Comparison of ENCODE assay signal across 26 cellular contexts in genomic region chr10:130036296-130037065, GRCh38.
DNase-seq lines count a peak whose midpoint lies in the region; ATAC-seq, FAIRE-seq and TF ChIP-seq lines count a peak whose summit lies in the region.
"Had no signal": no experiment of that assay in that cellular context is flagged by ENCODE, and none has a peak within 500 bp of the region (broad histone marks: within the 10 kb centered on the region; RNA-seq: fewer than 3 reads in every experiment).

No MANE protein-coding gene starts in this region.

- WGBS in right lobe of liver (ENCODE audit: insufficient coverage, low coverage, low lambda C conversion rate, missing lambda C conversion rate), result 78% methylated on average over 5 of the region's 13 CpGs
- WGBS in HepG2 (ENCODE audit: low lambda C conversion rate), result 0% methylated on average over 3 of the region's 13 CpGs
- WGBS in H1 (ENCODE audit: extremely low coverage in 1 of 2, insufficient coverage in 1 of 2, insufficient read length in 1 of 2, insufficient replicate concordance in 2 of 2, low coverage in 1 of 2, low lambda C conversion rate in 2 of 2, missing lambda C conversion rate in 1 of 2), 2 experiments, result 90% methylated on average over 13 of the region's 13 CpGs; no CpG with 5 or more reads in 1 of the 2 experiments
- no CpG with 5 or more reads among the region's 13 CpGs for WGBS in neuronal stem cell (ENCODE audit: extremely low coverage in 2 of 2, insufficient read length in 2 of 2, insufficient replicate concordance in 1 of 2), 2 donors

- H3K79me1 ChIP-seq in H1 (ENCODE audit: low read depth, low read length) (no peaks in the 10 kb centered on the region), neuronal stem cell (ENCODE audit: low read depth, low read length) (no peaks in the 10 kb centered on the region)

- ATAC-seq in right lobe of liver (peak in 1 of 4 donors; percentile 18), HepG2 (no peak), HG03565 (IDR thresholded peaks at IDR 0.05; ENCODE audit: unreplicated experiment) (no peak), HG03196 (IDR thresholded peaks at IDR 0.05; ENCODE audit: unreplicated experiment) (no peak)
- no peak for ATAC-seq in activated T-helper 17 cell treated with anti-CD3 and anti-CD28 coated beads, Interleukin-2, amount 50 U/mL, for 72 hours (replicated peaks)
- ATAC-seq: PC-3 had no signal

- H3K4me1 ChIP-seq in right lobe of liver, result no peaks in the 10 kb centered on the region
- no peaks in the 10 kb centered on the region for H3K4me1 ChIP-seq in HepG2 (ENCODE audit: insufficient read depth, low read length)
- no peaks in the 10 kb centered on the region for H3K4me1 ChIP-seq in H1 (replicated peaks in 1 of 4; ENCODE audit: control insufficient read depth in 3 of 4, insufficient read depth in 4 of 4, low read length in 3 of 4)
- no peaks in the 10 kb centered on the region for H3K4me1 ChIP-seq in neuronal stem cell (ENCODE audit: control insufficient read depth in 2 of 2, insufficient read depth in 1 of 2, low read depth in 1 of 2, low read length in 2 of 2)
- H3K4me1 ChIP-seq: HAP-1, SJSA1 had no signal

- H3K9me3 ChIP-seq in right lobe of liver (no peaks in the 10 kb centered on the region), HepG2 (ENCODE audit: low read length) (no peaks in the 10 kb centered on the region), H1 (ENCODE audit: insufficient read depth in 2 of 2, low read depth in 1 of 2, low read length in 1 of 2) (no peaks in the 10 kb centered on the region), neuronal stem cell (replicated peaks in 1 of 2; ENCODE audit: control insufficient read depth in 2 of 2, insufficient read depth in 1 of 2, low read depth in 1 of 2, low read length in 2 of 2) (no peaks in the 10 kb centered on the region)
- H3K9me3 ChIP-seq: HAP-1, SJSA1 had no signal

- H4K20me1 ChIP-seq in HepG2 (ENCODE audit: insufficient read depth, low read length) (no peaks in the 10 kb centered on the region), H1 (replicated peaks in 1 of 2; ENCODE audit: control insufficient read depth in 1 of 2, insufficient read depth in 2 of 2, low read length in 2 of 2) (no peaks in the 10 kb centered on the region)
- H4K20me1 ChIP-seq: BLaER1 had no signal

- H3K4me2 ChIP-seq in HepG2 (ENCODE audit: low read depth, low read length), result no peak overlapping the region
- H3K4me2 ChIP-seq in H1 (ENCODE audit: insufficient read depth in 1 of 2, low read depth in 2 of 2, low read length in 2 of 2), result no peak overlapping the region
- no peak overlapping the region for H3K4me2 ChIP-seq in neuronal stem cell (ENCODE audit: insufficient read depth, low read length, poor library complexity, severe bottlenecking)
- H3K4me2 ChIP-seq: BLaER1 had no signal

- H2BK20ac ChIP-seq in H1 (ENCODE audit: low read length), result no peak overlapping the region

- intact Hi-C loops in right lobe of liver (cut with DNase I), result no loop called here
- intact Hi-C loops in HepG2 (cut with micrococcal nuclease; ENCODE audit: unreplicated experiment), result no loop called here

- H3K79me2 ChIP-seq in HepG2 (ENCODE audit: insufficient read depth, low read length) (no peaks in the 10 kb centered on the region), H1 (ENCODE audit: control insufficient read depth in 1 of 2, insufficient read depth in 2 of 2, low read length in 2 of 2) (no peaks in the 10 kb centered on the region)

- no peak for TF ChIP-seq POLR2A in right lobe of liver (IDR thresholded peaks at IDR 0.05)
- TF ChIP-seq POLR2A in HepG2 (IDR thresholded peaks at IDR 0.05; ENCODE audit: insufficient read depth in 1 of 2, low read depth in 2 of 2, low read length in 2 of 2), result no peak
- TF ChIP-seq POLR2A in H1 (IDR thresholded peaks at IDR 0.05; ENCODE audit: control extremely low read depth in 1 of 2, low read depth in 2 of 2, low read length in 2 of 2), result no peak

- H2AK5ac ChIP-seq in H1 (ENCODE audit: low read depth, low read length), result no peak overlapping the region
- no peak overlapping the region for H2AK5ac ChIP-seq in neuronal stem cell (ENCODE audit: low read depth, low read length)

- no peaks in the 10 kb centered on the region for H3K36me3 Mint-ChIP-seq in activated T-helper 17 cell treated with anti-CD3 and anti-CD28 coated beads, Interleukin-2, amount 50 U/mL, for 72 hours (ENCODE audit: low read depth)
- H3K36me3 Mint-ChIP-seq: CD4-positive, CD25-positive, alpha-beta regulatory T cell had no signal

- no peak for TF ChIP-seq RAD21 in HepG2 (CRISPR knock-in tag; IDR thresholded peaks at IDR 0.05)
- TF ChIP-seq RAD21 in H1 (IDR thresholded peaks at IDR 0.05 in 1 of 2, conservative IDR thresholded peaks at IDR 0.05 in 1 of 2; ENCODE audit: low read depth in 2 of 2, low read length in 2 of 2), result peak in 1 of 2 experiments; percentile 12; a peak in 1 of 4 replicates

- H3K23ac ChIP-seq in H1 (ENCODE audit: insufficient read length) (no peak overlapping the region), neuronal stem cell (ENCODE audit: low read depth, low read length, poor library complexity) (peak overlapping the region; percentile 52)

- no peak overlapping the region for H4K91ac ChIP-seq in H1 (replicated peaks; ENCODE audit: insufficient read length, low read length)
- H4K91ac ChIP-seq in neuronal stem cell (ENCODE audit: low read depth, low read length, poor library complexity), result peak overlapping the region; percentile 32

- H3K9ac ChIP-seq in HepG2 (ENCODE audit: insufficient read depth, low read depth, low read length), result no peak overlapping the region
- no peak overlapping the region for H3K9ac ChIP-seq in H1 (replicated peaks in 1 of 4; ENCODE audit: extremely low read depth in 1 of 4, low read depth in 3 of 4, low read length in 3 of 4)
- peak overlapping the region; percentile 61 for H3K9ac ChIP-seq in neuronal stem cell (ENCODE audit: low read depth, low read length, poor library complexity)
- H3K9ac ChIP-seq: BLaER1, GM23248 had no signal

- H3K27ac ChIP-seq in right lobe of liver (no peak overlapping the region), HepG2 (ENCODE audit: extremely low read length, insufficient read depth, low read length) (no peak overlapping the region), H1 (ENCODE audit: low read depth, low read length) (no peak overlapping the region), neuronal stem cell (replicated peaks; ENCODE audit: low read length) (no peak overlapping the region)
- H3K27ac ChIP-seq: BLaER1, GM23248, SJSA1 had no signal

- in situ Hi-C loops in HepG2 (cut with HindIII; ENCODE audit: extremely low pct_ligation_motif_present, low pct_unique_long_range_greater_than_20kb), result no loop called here

- POLR2A ChIA-PET in HepG2 (lab: Yijun Ruan, JAX), result no interaction called here
- POLR2A ChIA-PET in H1 (lab: Charles Lee; ENCODE audit: partially characterized antibody), result no interaction called here

- H2BK120ac ChIP-seq in H1 (replicated peaks; ENCODE audit: low read depth, low read length), result no peak overlapping the region
- H2BK120ac ChIP-seq in neuronal stem cell (ENCODE audit: low read depth, low read length), result no peak overlapping the region

- H3K4me1 Mint-ChIP-seq in activated T-helper 17 cell treated with anti-CD3 and anti-CD28 coated beads, Interleukin-2, amount 50 U/mL, for 72 hours, result no peaks in the 10 kb centered on the region
- H3K4me1 Mint-ChIP-seq: CD4-positive, CD25-positive, alpha-beta regulatory T cell had no signal

- no peak overlapping the region for H3K4ac ChIP-seq in H1 (replicated peaks; ENCODE audit: insufficient read length, low read depth, low read length)
- no peak overlapping the region for H3K4ac ChIP-seq in neuronal stem cell (ENCODE audit: low read length)

- H3K14ac ChIP-seq in H1 (ENCODE audit: insufficient read length) (no peak overlapping the region), neuronal stem cell (ENCODE audit: low read length) (no peak overlapping the region)

- TF ChIP-seq EP300 in HepG2 (IDR thresholded peaks at IDR 0.05; ENCODE audit: low read depth in 2 of 2, low read length in 2 of 2) (no peak), HepG2 (CRISPR knock-in tag; IDR thresholded peaks at IDR 0.05; ENCODE audit: borderline replicate concordance) (no peak), H1 (IDR thresholded peaks at IDR 0.05; ENCODE audit: borderline replicate concordance in 1 of 2, low read depth in 2 of 2, low read length in 2 of 2) (no peak)

- H3K23me2 ChIP-seq in H1 (ENCODE audit: low read depth, low read length), result no peaks in the 10 kb centered on the region

- H3K4me3 ChIP-seq in right lobe of liver, result no peak overlapping the region
- H3K4me3 ChIP-seq in HepG2 (replicated peaks in 1 of 3; ENCODE audit: insufficient read depth in 1 of 3, low read depth in 2 of 3, low read length in 3 of 3), result no peak overlapping the region
- H3K4me3 ChIP-seq in H1 (ENCODE audit: extremely low read depth in 1 of 4, insufficient read depth in 2 of 4, low read depth in 3 of 4, low read length in 4 of 4), result no peak overlapping the region
- no peak overlapping the region for H3K4me3 ChIP-seq in neuronal stem cell (ENCODE audit: low read length in 2 of 2)
- H3K4me3 ChIP-seq: BLaER1, GM23248, HAP-1, SJSA1 had no signal

- FAIRE-seq in HepG2 (lab: Jason Lieb, UNC) (no peak), H1 (lab: Jason Lieb, UNC) (no peak)

- peaks cover 9% of the 10 kb centered on the region for H3K27me3 Mint-ChIP-seq in activated T-helper 17 cell treated with anti-CD3 and anti-CD28 coated beads, Interleukin-2, amount 50 U/mL, for 72 hours

- no peak overlapping the region for H4K5ac ChIP-seq in H1 (ENCODE audit: insufficient read length, low read depth, low read length)

- H4K8ac ChIP-seq in H1 (ENCODE audit: extremely low read depth, insufficient read depth, low read length) (peak overlapping the region; percentile 3; the same call in 1 of the 2 replicates), neuronal stem cell (ENCODE audit: low read depth, low read length) (no peak overlapping the region)

- H2BK12ac ChIP-seq in H1 (ENCODE audit: low read depth, low read length), result peak overlapping the region; percentile 60; the same call in 1 of the 2 replicates
- H2BK12ac ChIP-seq in neuronal stem cell (ENCODE audit: low read length), result no peak overlapping the region

- H2BK5ac ChIP-seq in H1 (ENCODE audit: low read depth, low read length) (no peak overlapping the region), neuronal stem cell (ENCODE audit: low read length) (no peak overlapping the region)

- H3K27ac Mint-ChIP-seq in activated T-helper 17 cell treated with anti-CD3 and anti-CD28 coated beads, Interleukin-2, amount 50 U/mL, for 72 hours, result no peak overlapping the region
- H3K27ac Mint-ChIP-seq: CD4-positive, CD25-positive, alpha-beta regulatory T cell; HFFc6 had no signal

- no TSS peak for BruUV-seq in HepG2 (replicated peaks; lab: Mats Ljungman, UMichigan)

- TF ChIP-seq CTCF in right lobe of liver (IDR thresholded peaks at IDR 0.05) (no peak), HepG2 (CRISPR knock-in tag; IDR thresholded peaks at IDR 0.05) (no peak), H1 (IDR thresholded peaks at IDR 0.05; ENCODE audit: control extremely low read depth in 1 of 3, insufficient read depth in 1 of 3, low read depth in 1 of 3, low read length in 3 of 3) (no peak)

- H2BK15ac ChIP-seq in H1 (ENCODE audit: low read length) (no peak overlapping the region), neuronal stem cell (ENCODE audit: low read length) (no peak overlapping the region)

- no peaks in the 10 kb centered on the region for H3K36me3 ChIP-seq in right lobe of liver
- no peaks in the 10 kb centered on the region for H3K36me3 ChIP-seq in HepG2 (replicated peaks in 1 of 2; ENCODE audit: control insufficient read depth in 1 of 2, insufficient read depth in 2 of 2, low read length in 2 of 2)
- no peaks in the 10 kb centered on the region for H3K36me3 ChIP-seq in H1 (ENCODE audit: control insufficient read depth in 2 of 4, insufficient read depth in 4 of 4, low read length in 3 of 4)
- H3K36me3 ChIP-seq in neuronal stem cell (replicated peaks in 1 of 2; ENCODE audit: control insufficient read depth in 2 of 2, insufficient read depth in 2 of 2, low read length in 2 of 2), result no peaks in the 10 kb centered on the region
- H3K36me3 ChIP-seq: BLaER1, HAP-1, SJSA1 had no signal

- no peak overlapping the region for H3K56ac ChIP-seq in H1 (replicated peaks; ENCODE audit: insufficient read length, low read depth, low read length)

- no peaks in the 10 kb centered on the region for H3K27me3 ChIP-seq in right lobe of liver
- H3K27me3 ChIP-seq in HepG2 (ENCODE audit: control insufficient read depth in 1 of 2, insufficient read depth in 2 of 2, low read length in 2 of 2), result peaks cover 5 to 59% of the 10 kb centered on the region in 2 experiments; a peak in 3 of 5 replicates
- no peaks in the 10 kb centered on the region for H3K27me3 ChIP-seq in H1 (replicated peaks in 1 of 4; ENCODE audit: control insufficient read depth in 3 of 4, extremely low read depth in 1 of 4, insufficient read depth in 3 of 4, low read length in 3 of 4)
- H3K27me3 ChIP-seq in neuronal stem cell (ENCODE audit: control insufficient read depth in 3 of 3, insufficient read depth in 3 of 3, low read depth in 1 of 3, low read length in 3 of 3), result peaks cover 0 to 5% (median 0%) of the 10 kb centered on the region in 3 experiments
- H3K27me3 ChIP-seq: BLaER1, SJSA1 had no signal

- CTCF ChIA-PET in HepG2 (lab: Yijun Ruan, JAX; ENCODE audit: low intra/inter-chr PET ratio, low total read pairs), result no interaction called here
- CTCF ChIA-PET in H1 (lab: Charles Lee; ENCODE audit: partially characterized antibody), result interaction anchor here (1.1 to 1.3 kb wide), 2 partner anchors 11 to 14 kb away, joined by 4 to 5 read pairs; no protein-coding TSS in a partner anchor

- H3K4me3 Mint-ChIP-seq in activated T-helper 17 cell treated with anti-CD3 and anti-CD28 coated beads, Interleukin-2, amount 50 U/mL, for 72 hours, result no peak overlapping the region
- H3K4me3 Mint-ChIP-seq: CD4-positive, CD25-positive, alpha-beta regulatory T cell; HFFc6 had no signal

- H2AFZ ChIP-seq in HepG2 (ENCODE audit: low read length) (no peak overlapping the region), H1 (ENCODE audit: low read length) (no peak overlapping the region), neuronal stem cell (ENCODE audit: low read length) (no peak overlapping the region)
- H2AFZ ChIP-seq: GM23248 had no signal

- peak in 2 of 3 donors; percentile 31 to 43 for DNase-seq in right lobe of liver
- no peak for DNase-seq in HepG2 (ENCODE audit: low spot score)
- no peak for DNase-seq in H1 (ENCODE audit: low read depth in 1 of 2, low spot score in 2 of 2)
- DNase-seq in neuronal stem cell (ENCODE audit: low spot score), result no peak
- DNase-seq in Ammon's horn (ENCODE audit: low spot score), result no peak
- DNase-seq: CD4-positive, CD25-positive, alpha-beta regulatory T cell; GM23248; HFFc6; NCI-H1092; NCI-H1417 treated with DMSO at 0.1 percent for 48 hours; NCI-H187; NCI-H2081 treated with DMSO at 0.1 percent for 48 hours; NCI-H2171; NCI-H446; NCI-H524 treated with DMSO at 0.1 percent for 48 hours; NCI-H82; NK-92 treated with Interleukin-12 subunit alpha and Interleukin-12 subunit beta, amount 100 ng/mL, for 24 hours; PC-3; Right ventricle myocardium superior; RPMI8226 had no signal

- no peak overlapping the region for H3K18ac ChIP-seq in H1 (ENCODE audit: extremely low read depth, low read length)
- peak overlapping the region; percentile 59 for H3K18ac ChIP-seq in neuronal stem cell (ENCODE audit: low read length)

- H3K9me3 Mint-ChIP-seq in activated T-helper 17 cell treated with anti-CD3 and anti-CD28 coated beads, Interleukin-2, amount 50 U/mL, for 72 hours, result no peaks in the 10 kb centered on the region
- H3K9me3 Mint-ChIP-seq: HFFc6 had no signal

Comparison
In these comparisons a context has a peak if more than half of its experiments do, and no peak if none do; other contexts are left out.
1. DNase-seq: peak in right lobe of liver (2 of 3); none in HepG2 (single experiment), H1 (0 of 2), neuronal stem cell (single experiment) and Ammon's horn (single experiment).